9 cellular contexts compared by ENCODE assay signal in the genomic region with DNA sequence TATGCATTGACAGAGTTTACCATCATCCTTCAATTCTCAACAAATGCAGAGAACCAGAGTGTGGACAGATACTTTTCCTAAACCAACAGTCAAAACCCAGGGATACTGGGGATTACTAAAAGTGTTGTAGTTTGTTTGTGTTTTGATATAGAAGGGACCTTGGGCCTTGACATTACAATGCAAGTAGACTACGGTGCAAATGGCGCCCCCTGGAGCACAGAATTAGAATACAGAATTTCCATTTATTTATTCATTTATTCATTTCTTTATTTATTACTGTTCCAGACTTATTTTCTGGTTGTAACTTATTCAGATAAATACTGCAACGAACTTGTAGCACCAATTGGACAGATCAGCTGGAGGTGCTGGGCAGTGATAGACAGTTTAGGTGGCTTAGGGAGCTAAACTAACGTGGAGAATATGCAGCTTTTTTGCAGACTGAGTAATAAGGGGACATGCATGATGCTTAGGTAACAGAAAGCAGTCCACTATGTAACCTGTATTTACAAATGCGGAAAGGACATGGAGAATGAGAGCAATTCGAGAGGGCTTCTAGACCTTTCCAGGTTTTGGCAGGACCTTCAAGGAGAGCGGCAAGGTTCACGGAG. TPM values are rescaled to one million over a fixed set of nuclear protein-coding genes. Genes with fewer than 3 reads are reported as not detected.
DNase-seq lines count a peak whose midpoint lies in the region; ATAC-seq, FAIRE-seq and TF ChIP-seq lines count a peak whose summit lies in the region.
"Had no signal": no experiment of that assay in that cellular context is flagged by ENCODE, and none has a peak within 500 bp of the region (broad histone marks: within the 10 kb centered on the region; RNA-seq: fewer than 3 reads in every experiment).

No MANE protein-coding gene starts in this region.

- no peaks in the 10 kb centered on the region for H3K9me2 ChIP-seq in GM23338 (ENCODE audit: insufficient read depth)

- DNase-seq in AG09319 (ENCODE audit: extremely low read depth, low read depth): peak; percentile 36
- peak; percentile 73 for DNase-seq in GM23338 (ENCODE audit: low spot score)
- DNase-seq in left ventricle myocardium inferior: no peak
- DNase-seq in stomach: no peak
- DNase-seq in NCI-H1930 (lab: John Stamatoyannopoulos, UW): no peak
- DNase-seq in HTR-8/SVneo (ENCODE audit: insufficient read length, low spot score): no peak

- ATAC-seq in GM23338 (peak; percentile 35; the same call in 2 of the 3 replicates), GM19452 (IDR thresholded peaks at IDR 0.05; ENCODE audit: unreplicated experiment) (no peak)

- TF ChIP-seq CTCF in AG09319 (IDR thresholded peaks at IDR 0.05; ENCODE audit: low read depth, low read length) (peak; percentile 61), GM23338 (conservative IDR thresholded peaks at IDR 0.05; ENCODE audit: low read depth in 2 of 2) (peak; percentile 74 to 98), left ventricle myocardium inferior (IDR thresholded peaks at IDR 0.05; ENCODE audit: borderline replicate concordance) (peak; percentile 80), stomach (IDR thresholded peaks at IDR 0.05) (peak in 4 of 7 experiments; percentile 41 to 61 (median 49))

- TF ChIP-seq EP300 in stomach (IDR thresholded peaks at IDR 0.05): no peak

- H3F3A ChIP-seq in GM23338 (replicated peaks; ENCODE audit: low read depth): peaks cover 10% of the 10 kb centered on the region

- H3K27me3 Mint-ChIP-seq in GM23338 (ENCODE audit: insufficient read depth, low read depth, poor library complexity): peaks cover 9% of the 10 kb centered on the region

- H2AFZ ChIP-seq in GM23338: no peak overlapping the region

- H3K36me3 ChIP-seq in GM23338 (ENCODE audit: insufficient read depth) (no peaks in the 10 kb centered on the region), left ventricle myocardium inferior (no peaks in the 10 kb centered on the region), stomach (peaks cover 0 to 3% (median 0%) of the 10 kb centered on the region in 4 donors)

- no peaks in the 10 kb centered on the region for H3K27me3 ChIP-seq in GM23338 (ENCODE audit: insufficient read depth)
- H3K27me3 ChIP-seq in left ventricle myocardium inferior (ENCODE audit: low read depth): no peaks in the 10 kb centered on the region
- no peaks in the 10 kb centered on the region for H3K27me3 ChIP-seq in stomach

- no peak overlapping the region for H3K27ac Mint-ChIP-seq in GM23338

- FAIRE-seq in TTC549 (lab: Jason Lieb, UNC) (peak; percentile 98), HTR-8/SVneo (lab: Jason Lieb, UNC) (no peak)

- H3K4me1 ChIP-seq in GM23338 (ENCODE audit: insufficient read depth) (peaks cover 25% of the 10 kb centered on the region; the same call in 1 of the 2 replicates), left ventricle myocardium inferior (peaks cover 53% of the 10 kb centered on the region), stomach (peaks cover 4 to 28% (median 10%) of the 10 kb centered on the region in 4 donors)

- 0 out of 2 replicates have a peak, but pooled peaks cover 5% of the 10 kb centered on the region for H4K20me1 ChIP-seq in GM23338 (replicated peaks; ENCODE audit: insufficient read depth)

- H3K4me3 ChIP-seq in GM23338 (no peak overlapping the region), left ventricle myocardium inferior (no peak overlapping the region), stomach (no peak overlapping the region)

- H3K4me3 Mint-ChIP-seq in GM23338: no peak overlapping the region

- H3K79me2 ChIP-seq in GM23338 (replicated peaks; ENCODE audit: insufficient read depth): peaks cover 57% of the 10 kb centered on the region

- no peaks in the 10 kb centered on the region for H3K9me3 Mint-ChIP-seq in GM23338

- intact Hi-C loops in left ventricle myocardium inferior (cut with micrococcal nuclease): loop anchor here (2.0 kb wide), 1 partner anchor 45 kb away; no protein-coding TSS in a partner anchor
- intact Hi-C loops in stomach (cut with DNase I; ENCODE audit: low total_unique reads): no loop called here

- H3K27ac ChIP-seq in GM23338 (ENCODE audit: low read depth): no peak overlapping the region
- H3K27ac ChIP-seq in left ventricle myocardium inferior (replicated peaks): peak overlapping the region; percentile 20
- no peak overlapping the region for H3K27ac ChIP-seq in stomach
- H3K27ac ChIP-seq: HL-60 had no signal

- TF ChIP-seq POLR2A in stomach (IDR thresholded peaks at IDR 0.05): no peak

- 50 to 55% (median 54%) methylated on average over 8 of the region's 8 CpGs for WGBS in stomach, 5 donors

- no peak overlapping the region for H3K4me2 ChIP-seq in GM23338

- peaks cover 42% of the 10 kb centered on the region for H3K4me1 Mint-ChIP-seq in GM23338

- H3K9me3 ChIP-seq in left ventricle myocardium inferior (replicated peaks) (no peaks in the 10 kb centered on the region), stomach (no peaks in the 10 kb centered on the region)

- peaks cover 21% of the 10 kb centered on the region; the same call in 2 of the 3 replicates for H3K36me3 Mint-ChIP-seq in GM23338 (ENCODE audit: low read depth)

TF ChIP-seq in GM23338, 12 proteins besides CTCF, POLR2A, EP300 and RAD21 (continues in another document):
- TF ChIP-seq, protein P1, sequence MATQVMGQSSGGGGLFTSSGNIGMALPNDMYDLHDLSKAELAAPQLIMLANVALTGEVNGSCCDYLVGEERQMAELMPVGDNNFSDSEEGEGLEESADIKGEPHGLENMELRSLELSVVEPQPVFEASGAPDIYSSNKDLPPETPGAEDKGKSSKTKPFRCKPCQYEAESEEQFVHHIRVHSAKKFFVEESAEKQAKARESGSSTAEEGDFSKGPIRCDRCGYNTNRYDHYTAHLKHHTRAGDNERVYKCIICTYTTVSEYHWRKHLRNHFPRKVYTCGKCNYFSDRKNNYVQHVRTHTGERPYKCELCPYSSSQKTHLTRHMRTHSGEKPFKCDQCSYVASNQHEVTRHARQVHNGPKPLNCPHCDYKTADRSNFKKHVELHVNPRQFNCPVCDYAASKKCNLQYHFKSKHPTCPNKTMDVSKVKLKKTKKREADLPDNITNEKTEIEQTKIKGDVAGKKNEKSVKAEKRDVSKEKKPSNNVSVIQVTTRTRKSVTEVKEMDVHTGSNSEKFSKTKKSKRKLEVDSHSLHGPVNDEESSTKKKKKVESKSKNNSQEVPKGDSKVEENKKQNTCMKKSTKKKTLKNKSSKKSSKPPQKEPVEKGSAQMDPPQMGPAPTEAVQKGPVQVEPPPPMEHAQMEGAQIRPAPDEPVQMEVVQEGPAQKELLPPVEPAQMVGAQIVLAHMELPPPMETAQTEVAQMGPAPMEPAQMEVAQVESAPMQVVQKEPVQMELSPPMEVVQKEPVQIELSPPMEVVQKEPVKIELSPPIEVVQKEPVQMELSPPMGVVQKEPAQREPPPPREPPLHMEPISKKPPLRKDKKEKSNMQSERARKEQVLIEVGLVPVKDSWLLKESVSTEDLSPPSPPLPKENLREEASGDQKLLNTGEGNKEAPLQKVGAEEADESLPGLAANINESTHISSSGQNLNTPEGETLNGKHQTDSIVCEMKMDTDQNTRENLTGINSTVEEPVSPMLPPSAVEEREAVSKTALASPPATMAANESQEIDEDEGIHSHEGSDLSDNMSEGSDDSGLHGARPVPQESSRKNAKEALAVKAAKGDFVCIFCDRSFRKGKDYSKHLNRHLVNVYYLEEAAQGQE (IDR thresholded peaks at IDR 0.05; ENCODE audit: unreplicated experiment): no peak
- TF ChIP-seq JUNB (IDR thresholded peaks at IDR 0.05; ENCODE audit: unreplicated experiment): no peak
- TF ChIP-seq POLR2AphosphoS5 (IDR thresholded peaks at IDR 0.05; ENCODE audit: low read depth): no peak
- TF ChIP-seq, protein P2, sequence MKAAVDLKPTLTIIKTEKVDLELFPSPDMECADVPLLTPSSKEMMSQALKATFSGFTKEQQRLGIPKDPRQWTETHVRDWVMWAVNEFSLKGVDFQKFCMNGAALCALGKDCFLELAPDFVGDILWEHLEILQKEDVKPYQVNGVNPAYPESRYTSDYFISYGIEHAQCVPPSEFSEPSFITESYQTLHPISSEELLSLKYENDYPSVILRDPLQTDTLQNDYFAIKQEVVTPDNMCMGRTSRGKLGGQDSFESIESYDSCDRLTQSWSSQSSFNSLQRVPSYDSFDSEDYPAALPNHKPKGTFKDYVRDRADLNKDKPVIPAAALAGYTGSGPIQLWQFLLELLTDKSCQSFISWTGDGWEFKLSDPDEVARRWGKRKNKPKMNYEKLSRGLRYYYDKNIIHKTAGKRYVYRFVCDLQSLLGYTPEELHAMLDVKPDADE (IDR thresholded peaks at IDR 0.05): no peak
- TF ChIP-seq NANOG (IDR thresholded peaks at IDR 0.05; ENCODE audit: borderline replicate concordance): no peak
- TF ChIP-seq EZH2phosphoT487 (IDR thresholded peaks at IDR 0.05; ENCODE audit: unreplicated experiment): no peak
- TF ChIP-seq ZNF331 (CRISPR knock-in tag; IDR thresholded peaks at IDR 0.05; ENCODE audit: low read depth): no peak
- TF ChIP-seq STAT1 (IDR thresholded peaks at IDR 0.05; ENCODE audit: unreplicated experiment): no peak

RNA-seq across cellular contexts. Expression of a gene that starts 42.6 kb away (rescaled TPM):
- 35.2 and 41.0 TPM in 2 replicates for total RNA-seq in GM23338 (2014; rRNA removed; shearing (Covaris generic))
- polyA plus RNA-seq in GM23338 (2016; fragmentation: Nextera tagmentation; extraction: Ambion mirVana) (5.1 and 5.6 TPM in 2 replicates), stomach (1 to 10 TPM; 2.8 to 4.3 (median 4.0) TPM)
- total RNA-seq in left ventricle myocardium inferior (7.3 TPM), stomach (10 to 100 TPM in 3 of 5 donors, 1 to 10 TPM in 2; 3.2 to 27.9 (median 10.7) TPM)

Comparison
In these comparisons a context has a peak if more than half of its experiments do, and no peak if none do; other contexts are left out.
1. DNase-seq: peak in AG09319 (single experiment) and GM23338 (single experiment); none in left ventricle myocardium inferior (single experiment), stomach (single experiment), NCI-H1930 (0 of 2) and HTR-8/SVneo (single experiment).
2. Peak in every context shown above with its lines, with median percentiles within 50 percentile points of each other: CTCF ChIP-seq.